In the genomic region with DNA sequence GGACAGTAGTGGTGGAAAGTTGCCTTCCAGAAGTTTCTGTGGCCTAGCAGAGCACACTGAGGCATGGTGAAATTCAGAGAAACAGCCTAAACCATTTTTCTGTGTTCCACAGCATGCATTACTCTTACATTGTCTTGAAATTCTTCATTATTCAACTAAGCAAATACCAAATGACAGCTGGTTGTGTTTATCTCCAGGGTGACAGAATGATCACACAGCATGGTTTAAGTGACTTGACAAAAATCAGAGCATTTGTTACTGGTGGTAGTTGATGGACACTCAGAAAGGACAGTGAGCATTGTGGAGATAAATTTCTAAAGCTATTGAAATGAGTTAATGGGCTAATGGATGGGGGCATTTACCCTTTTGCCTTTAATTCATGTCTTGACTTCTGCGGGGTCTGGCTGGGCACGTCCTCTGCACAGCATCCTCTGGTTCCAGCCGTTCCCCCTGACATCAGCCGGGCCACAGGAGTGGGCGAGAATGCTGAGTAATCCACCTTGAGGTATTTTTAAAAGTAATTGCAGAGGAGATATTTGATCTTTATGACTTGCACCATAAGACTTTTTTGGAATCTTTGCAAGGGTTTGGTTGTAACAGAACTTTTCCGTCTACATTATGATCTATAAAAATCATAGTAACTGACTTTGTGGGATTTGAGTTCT, we compare ENCODE assay signal across 1 cellular context.
A peak's percentile ranks its signal among the peaks of the same experiment; 100 is the strongest.
TF ChIP-seq lines count a peak whose summit lies in the region.

No MANE protein-coding gene starts in this region.

TF ChIP-seq in K562, 482 proteins besides CTCF, POLR2A, EP300 and RAD21 (continued from another document):
- TF ChIP-seq, protein P1, sequence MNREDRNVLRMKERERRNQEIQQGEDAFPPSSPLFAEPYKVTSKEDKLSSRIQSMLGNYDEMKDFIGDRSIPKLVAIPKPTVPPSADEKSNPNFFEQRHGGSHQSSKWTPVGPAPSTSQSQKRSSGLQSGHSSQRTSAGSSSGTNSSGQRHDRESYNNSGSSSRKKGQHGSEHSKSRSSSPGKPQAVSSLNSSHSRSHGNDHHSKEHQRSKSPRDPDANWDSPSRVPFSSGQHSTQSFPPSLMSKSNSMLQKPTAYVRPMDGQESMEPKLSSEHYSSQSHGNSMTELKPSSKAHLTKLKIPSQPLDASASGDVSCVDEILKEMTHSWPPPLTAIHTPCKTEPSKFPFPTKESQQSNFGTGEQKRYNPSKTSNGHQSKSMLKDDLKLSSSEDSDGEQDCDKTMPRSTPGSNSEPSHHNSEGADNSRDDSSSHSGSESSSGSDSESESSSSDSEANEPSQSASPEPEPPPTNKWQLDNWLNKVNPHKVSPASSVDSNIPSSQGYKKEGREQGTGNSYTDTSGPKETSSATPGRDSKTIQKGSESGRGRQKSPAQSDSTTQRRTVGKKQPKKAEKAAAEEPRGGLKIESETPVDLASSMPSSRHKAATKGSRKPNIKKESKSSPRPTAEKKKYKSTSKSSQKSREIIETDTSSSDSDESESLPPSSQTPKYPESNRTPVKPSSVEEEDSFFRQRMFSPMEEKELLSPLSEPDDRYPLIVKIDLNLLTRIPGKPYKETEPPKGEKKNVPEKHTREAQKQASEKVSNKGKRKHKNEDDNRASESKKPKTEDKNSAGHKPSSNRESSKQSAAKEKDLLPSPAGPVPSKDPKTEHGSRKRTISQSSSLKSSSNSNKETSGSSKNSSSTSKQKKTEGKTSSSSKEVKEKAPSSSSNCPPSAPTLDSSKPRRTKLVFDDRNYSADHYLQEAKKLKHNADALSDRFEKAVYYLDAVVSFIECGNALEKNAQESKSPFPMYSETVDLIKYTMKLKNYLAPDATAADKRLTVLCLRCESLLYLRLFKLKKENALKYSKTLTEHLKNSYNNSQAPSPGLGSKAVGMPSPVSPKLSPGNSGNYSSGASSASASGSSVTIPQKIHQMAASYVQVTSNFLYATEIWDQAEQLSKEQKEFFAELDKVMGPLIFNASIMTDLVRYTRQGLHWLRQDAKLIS (CRISPR knock-in tag; IDR thresholded peaks at IDR 0.05): no peak
- TF ChIP-seq MXI1 (IDR thresholded peaks at IDR 0.05; ENCODE audit: low read depth, low read length): no peak
- TF ChIP-seq SNRNP70 (optimal IDR thresholded peaks at IDR 0.05; ENCODE audit: low read depth, low read length): no peak
- no peak for TF ChIP-seq CREM (IDR thresholded peaks at IDR 0.05; ENCODE audit: low read depth)
- TF ChIP-seq FOXM1 (IDR thresholded peaks at IDR 0.05; ENCODE audit: low read depth): no peak
- TF ChIP-seq FOXM1 (CRISPR knock-in tag; IDR thresholded peaks at IDR 0.05; ENCODE audit: low read depth): no peak
- no peak for TF ChIP-seq CC2D1A (IDR thresholded peaks at IDR 0.05)
- no peak for TF ChIP-seq NBN (IDR thresholded peaks at IDR 0.05; ENCODE audit: low read depth)
- TF ChIP-seq POLR2H (tag; IDR thresholded peaks at IDR 0.05; ENCODE audit: low read depth): no peak
- TF ChIP-seq RFX1 (IDR thresholded peaks at IDR 0.05): peak; percentile 31
- no peak for TF ChIP-seq RBM25 (IDR thresholded peaks at IDR 0.05; ENCODE audit: low read depth, low read length, severe bottlenecking)
- TF ChIP-seq, protein P2, sequence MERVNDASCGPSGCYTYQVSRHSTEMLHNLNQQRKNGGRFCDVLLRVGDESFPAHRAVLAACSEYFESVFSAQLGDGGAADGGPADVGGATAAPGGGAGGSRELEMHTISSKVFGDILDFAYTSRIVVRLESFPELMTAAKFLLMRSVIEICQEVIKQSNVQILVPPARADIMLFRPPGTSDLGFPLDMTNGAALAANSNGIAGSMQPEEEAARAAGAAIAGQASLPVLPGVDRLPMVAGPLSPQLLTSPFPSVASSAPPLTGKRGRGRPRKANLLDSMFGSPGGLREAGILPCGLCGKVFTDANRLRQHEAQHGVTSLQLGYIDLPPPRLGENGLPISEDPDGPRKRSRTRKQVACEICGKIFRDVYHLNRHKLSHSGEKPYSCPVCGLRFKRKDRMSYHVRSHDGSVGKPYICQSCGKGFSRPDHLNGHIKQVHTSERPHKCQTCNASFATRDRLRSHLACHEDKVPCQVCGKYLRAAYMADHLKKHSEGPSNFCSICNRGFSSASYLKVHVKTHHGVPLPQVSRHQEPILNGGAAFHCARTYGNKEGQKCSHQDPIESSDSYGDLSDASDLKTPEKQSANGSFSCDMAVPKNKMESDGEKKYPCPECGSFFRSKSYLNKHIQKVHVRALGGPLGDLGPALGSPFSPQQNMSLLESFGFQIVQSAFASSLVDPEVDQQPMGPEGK (CRISPR knock-in tag; IDR thresholded peaks at IDR 0.05; ENCODE audit: borderline replicate concordance): no peak
- TF ChIP-seq, protein P3, sequence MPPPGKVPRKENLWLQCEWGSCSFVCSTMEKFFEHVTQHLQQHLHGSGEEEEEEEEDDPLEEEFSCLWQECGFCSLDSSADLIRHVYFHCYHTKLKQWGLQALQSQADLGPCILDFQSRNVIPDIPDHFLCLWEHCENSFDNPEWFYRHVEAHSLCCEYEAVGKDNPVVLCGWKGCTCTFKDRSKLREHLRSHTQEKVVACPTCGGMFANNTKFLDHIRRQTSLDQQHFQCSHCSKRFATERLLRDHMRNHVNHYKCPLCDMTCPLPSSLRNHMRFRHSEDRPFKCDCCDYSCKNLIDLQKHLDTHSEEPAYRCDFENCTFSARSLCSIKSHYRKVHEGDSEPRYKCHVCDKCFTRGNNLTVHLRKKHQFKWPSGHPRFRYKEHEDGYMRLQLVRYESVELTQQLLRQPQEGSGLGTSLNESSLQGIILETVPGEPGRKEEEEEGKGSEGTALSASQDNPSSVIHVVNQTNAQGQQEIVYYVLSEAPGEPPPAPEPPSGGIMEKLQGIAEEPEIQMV (tag; conservative IDR thresholded peaks at IDR 0.05; ENCODE audit: low read depth): no peak
- no peak for TF ChIP-seq TBP (optimal IDR thresholded peaks at IDR 0.05; ENCODE audit: low read depth, low read length)
- TF ChIP-seq, protein P4, sequence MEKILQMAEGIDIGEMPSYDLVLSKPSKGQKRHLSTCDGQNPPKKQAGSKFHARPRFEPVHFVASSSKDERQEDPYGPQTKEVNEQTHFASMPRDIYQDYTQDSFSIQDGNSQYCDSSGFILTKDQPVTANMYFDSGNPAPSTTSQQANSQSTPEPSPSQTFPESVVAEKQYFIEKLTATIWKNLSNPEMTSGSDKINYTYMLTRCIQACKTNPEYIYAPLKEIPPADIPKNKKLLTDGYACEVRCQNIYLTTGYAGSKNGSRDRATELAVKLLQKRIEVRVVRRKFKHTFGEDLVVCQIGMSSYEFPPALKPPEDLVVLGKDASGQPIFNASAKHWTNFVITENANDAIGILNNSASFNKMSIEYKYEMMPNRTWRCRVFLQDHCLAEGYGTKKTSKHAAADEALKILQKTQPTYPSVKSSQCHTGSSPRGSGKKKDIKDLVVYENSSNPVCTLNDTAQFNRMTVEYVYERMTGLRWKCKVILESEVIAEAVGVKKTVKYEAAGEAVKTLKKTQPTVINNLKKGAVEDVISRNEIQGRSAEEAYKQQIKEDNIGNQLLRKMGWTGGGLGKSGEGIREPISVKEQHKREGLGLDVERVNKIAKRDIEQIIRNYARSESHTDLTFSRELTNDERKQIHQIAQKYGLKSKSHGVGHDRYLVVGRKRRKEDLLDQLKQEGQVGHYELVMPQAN (IDR thresholded peaks at IDR 0.05; ENCODE audit: borderline replicate concordance): no peak
- TF ChIP-seq RBBP5 (IDR thresholded peaks at IDR 0.05; ENCODE audit: borderline replicate concordance, insufficient read depth, low read length, poor library complexity, severe bottlenecking): no peak
- TF ChIP-seq, protein P5, sequence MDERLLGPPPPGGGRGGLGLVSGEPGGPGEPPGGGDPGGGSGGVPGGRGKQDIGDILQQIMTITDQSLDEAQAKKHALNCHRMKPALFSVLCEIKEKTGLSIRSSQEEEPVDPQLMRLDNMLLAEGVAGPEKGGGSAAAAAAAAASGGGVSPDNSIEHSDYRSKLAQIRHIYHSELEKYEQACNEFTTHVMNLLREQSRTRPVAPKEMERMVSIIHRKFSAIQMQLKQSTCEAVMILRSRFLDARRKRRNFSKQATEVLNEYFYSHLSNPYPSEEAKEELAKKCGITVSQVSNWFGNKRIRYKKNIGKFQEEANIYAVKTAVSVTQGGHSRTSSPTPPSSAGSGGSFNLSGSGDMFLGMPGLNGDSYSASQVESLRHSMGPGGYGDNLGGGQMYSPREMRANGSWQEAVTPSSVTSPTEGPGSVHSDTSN (CRISPR knock-in tag; IDR thresholded peaks at IDR 0.05; ENCODE audit: low read depth): no peak
- TF ChIP-seq, protein P5 (tag; conservative IDR thresholded peaks at IDR 0.05; ENCODE audit: low read depth): peak; percentile 89
- TF ChIP-seq ZZZ3 (IDR thresholded peaks at IDR 0.05): no peak
- TF ChIP-seq, protein P6, sequence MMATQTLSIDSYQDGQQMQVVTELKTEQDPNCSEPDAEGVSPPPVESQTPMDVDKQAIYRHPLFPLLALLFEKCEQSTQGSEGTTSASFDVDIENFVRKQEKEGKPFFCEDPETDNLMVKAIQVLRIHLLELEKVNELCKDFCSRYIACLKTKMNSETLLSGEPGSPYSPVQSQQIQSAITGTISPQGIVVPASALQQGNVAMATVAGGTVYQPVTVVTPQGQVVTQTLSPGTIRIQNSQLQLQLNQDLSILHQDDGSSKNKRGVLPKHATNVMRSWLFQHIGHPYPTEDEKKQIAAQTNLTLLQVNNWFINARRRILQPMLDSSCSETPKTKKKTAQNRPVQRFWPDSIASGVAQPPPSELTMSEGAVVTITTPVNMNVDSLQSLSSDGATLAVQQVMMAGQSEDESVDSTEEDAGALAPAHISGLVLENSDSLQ (IDR thresholded peaks at IDR 0.05): peak; percentile 28; the same call in 1 of the 2 replicates
- TF ChIP-seq RFX5 (IDR thresholded peaks at IDR 0.05; ENCODE audit: low read depth, low read length): no peak
- no peak for TF ChIP-seq E2F3 (CRISPR knock-in tag; IDR thresholded peaks at IDR 0.05)
- no peak for TF ChIP-seq CHD4 (IDR thresholded peaks at IDR 0.05; ENCODE audit: insufficient read depth, insufficient replicate concordance, low read depth, low read length, poor library complexity, severe bottlenecking)
- no peak for TF ChIP-seq CREB1 (IDR thresholded peaks at IDR 0.05)
- no peak for TF ChIP-seq CREB1 (CRISPR knock-in tag; IDR thresholded peaks at IDR 0.05)
TF ChIP-seq in K562: peak in this region for 8.
